16 cellular contexts compared by ENCODE assay signal in the genomic region with DNA sequence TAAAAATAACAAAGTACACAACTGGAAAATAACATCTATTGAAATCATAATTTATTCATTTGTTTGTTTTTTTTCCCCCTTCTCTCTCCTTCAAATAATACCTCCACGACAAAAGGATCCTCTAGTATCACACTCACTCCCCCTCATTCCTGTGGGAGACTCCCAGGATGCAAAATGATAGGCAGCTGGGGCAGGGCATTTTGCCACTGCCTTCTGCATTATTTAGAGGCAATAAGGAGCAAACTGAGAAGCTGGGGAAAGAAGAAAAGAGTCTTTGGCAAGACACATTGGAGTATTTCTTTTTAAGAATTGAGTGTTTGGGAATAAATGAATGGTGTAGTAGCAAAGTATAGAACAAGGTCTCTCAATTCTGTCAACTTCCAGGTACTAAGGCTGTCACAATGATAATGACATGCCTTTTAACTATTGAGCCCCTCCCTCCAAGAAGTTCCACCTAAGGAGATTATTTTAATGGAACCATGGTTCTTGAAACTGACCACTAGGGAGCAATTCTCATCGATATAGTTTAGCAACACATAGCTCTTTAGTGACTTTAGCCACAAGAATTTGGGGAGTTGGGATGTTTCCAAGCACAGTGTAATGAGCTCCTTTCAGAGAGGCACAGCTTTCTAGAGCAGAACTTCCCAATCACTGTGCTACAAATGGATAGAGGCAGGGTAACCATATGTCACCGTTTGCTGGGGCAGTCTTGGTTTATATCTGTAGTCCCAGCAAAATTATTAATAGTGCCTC.
DNase-seq lines count a peak whose midpoint lies in the region; TF ChIP-seq lines count a peak whose summit lies in the region.
"Had no signal": no experiment of that assay in that cellular context is flagged by ENCODE, and none has a peak within 500 bp of the region (broad histone marks: within the 10 kb centered on the region; RNA-seq: fewer than 3 reads in every experiment).

No MANE protein-coding gene starts in this region.

- TF ChIP-seq CTCF in CD14-positive monocyte (IDR thresholded peaks at IDR 0.05): no peak

- intact Hi-C loops in CD14-positive monocyte (cut with micrococcal nuclease): no loop called here

- H3K27me3 Mint-ChIP-seq in CD14-positive monocyte (ENCODE audit: low read depth in 3 of 3): peaks cover 0 to 2% (median 0%) of the 10 kb centered on the region in 3 donors

- no peak overlapping the region for H3K4me3 Mint-ChIP-seq in CD14-positive monocyte
- H3K4me3 Mint-ChIP-seq: activated naive CD4-positive, alpha-beta T cell treated with anti-CD3 and anti-CD28 coated beads for 36 hours had no signal

- no peaks in the 10 kb centered on the region for H3K4me1 Mint-ChIP-seq in CD14-positive monocyte

- peaks cover 0 to 5% (median 0%) of the 10 kb centered on the region in 7 donors for H3K9me3 Mint-ChIP-seq in CD14-positive monocyte
- H3K9me3 Mint-ChIP-seq: activated naive CD4-positive, alpha-beta T cell treated with anti-CD3 and anti-CD28 coated beads for 36 hours had no signal

- no peak overlapping the region for H3K27ac Mint-ChIP-seq in CD14-positive monocyte
- H3K27ac Mint-ChIP-seq: activated naive CD4-positive, alpha-beta T cell treated with anti-CD3 and anti-CD28 coated beads for 36 hours had no signal

- DNase-seq in AG08396 (ENCODE audit: low spot score): peak; percentile 31
- peak; percentile 42 for DNase-seq in HT1080 (ENCODE audit: low read depth)
- DNase-seq in astrocyte of the hippocampus (ENCODE audit: low read depth, low spot score): peak; percentile 89
- DNase-seq in iris pigment epithelial cell (ENCODE audit: low read depth): peak; percentile 57
- no peak for DNase-seq in T-helper 9 cell
- no peak for DNase-seq in NCI-H524 treated with DMSO at 0.1 percent for 48 hours (lab: John Stamatoyannopoulos, UW)
- DNase-seq in NCI-H2171 treated with DMSO at 0.1 percent for 48 hours (lab: John Stamatoyannopoulos, UW): no peak
- no peak for DNase-seq in CD14-positive monocyte (ENCODE audit: low spot score)
- DNase-seq: activated naive CD4-positive, alpha-beta T cell treated with anti-CD3 and anti-CD28 coated beads for 36 hours; C1 segment of cervical spinal cord; GF-D8; NCI-H1105; NCI-H524; SHP77; stimulated activated CD4-positive, alpha-beta T cell treated with anti-CD3 and anti-CD28 coated beads, Interleukin-4, amount 100 ng/mL, for 1 hour; stimulated activated naive CD8-positive, alpha-beta T cell treated with anti-CD3 and anti-CD28 coated beads, Interleukin-15, Interleukin-2, amounts not matched to agents 100 U/mL and 50 U/mL, for 24 hours had no signal

- H3K36me3 Mint-ChIP-seq in CD14-positive monocyte: no peaks in the 10 kb centered on the region

Comparison
In these comparisons a context has a peak if more than half of its experiments do, and no peak if none do; other contexts are left out.
1. DNase-seq: peak in AG08396 (single experiment), HT1080 (single experiment), astrocyte of the hippocampus (single experiment) and iris pigment epithelial cell (single experiment); none in T-helper 9 cell (single experiment), NCI-H524 treated with DMSO at 0.1 percent for 48 hours (single experiment), NCI-H2171 treated with DMSO at 0.1 percent for 48 hours (single experiment) and CD14-positive monocyte (single experiment).